In the genomic region with DNA sequence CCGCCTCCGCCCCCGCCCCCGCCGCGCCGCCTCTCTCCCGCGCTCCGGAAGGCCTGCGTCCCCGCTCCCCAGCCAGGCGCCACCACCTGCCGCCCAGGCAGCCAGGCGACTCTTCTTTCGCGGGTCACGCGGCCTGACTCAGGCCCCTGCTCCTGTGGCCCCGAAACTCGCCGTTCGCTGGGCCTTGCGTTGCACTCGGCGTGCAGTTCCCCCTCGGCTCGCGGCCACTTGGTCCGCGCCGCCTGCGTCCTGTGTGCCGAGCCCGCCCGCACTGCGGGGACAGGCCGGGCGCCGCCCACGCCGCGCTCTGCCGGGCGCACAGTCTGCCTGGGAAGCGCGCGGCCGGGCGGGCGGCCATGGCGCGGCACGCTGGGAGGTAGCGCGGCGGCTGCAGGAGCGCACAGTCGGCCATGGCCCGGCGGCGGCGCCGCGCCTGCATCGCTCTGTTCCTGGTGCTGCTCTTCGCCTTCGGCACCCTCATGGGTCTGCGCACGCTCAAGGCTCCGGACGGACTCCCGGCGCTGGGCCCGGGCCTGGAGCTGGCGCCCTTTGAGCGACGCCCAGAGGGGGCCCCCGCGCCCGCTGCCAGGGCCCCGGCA, we compare ENCODE assay signal across 1 cellular context.
TF ChIP-seq lines count a peak whose summit lies in the region.

A gene with protein sequence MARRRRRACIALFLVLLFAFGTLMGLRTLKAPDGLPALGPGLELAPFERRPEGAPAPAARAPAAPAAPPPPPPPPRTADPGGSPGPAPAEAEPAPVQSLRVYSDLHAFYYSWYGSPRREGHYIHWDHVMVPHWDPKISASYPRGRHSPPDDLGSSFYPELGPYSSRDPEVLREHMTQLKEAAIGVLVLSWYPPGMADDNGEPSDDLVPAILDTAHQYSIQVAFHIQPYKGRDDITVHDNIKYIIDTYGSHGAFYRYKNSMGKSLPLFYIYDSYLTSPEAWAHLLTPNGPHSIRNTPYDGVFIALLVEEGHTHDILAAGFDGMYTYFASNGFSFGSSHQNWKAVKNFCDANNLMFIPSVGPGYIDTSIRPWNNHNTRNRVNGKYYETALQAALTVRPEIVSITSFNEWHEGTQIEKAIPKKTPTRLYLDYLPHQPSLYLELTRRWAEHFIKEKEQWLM (plus strand): TSS at position 75 of the 599 bp plus-strand sequence. CDS start 336 bp downstream, at position 411.

TF ChIP-seq in SK-N-SH, 30 proteins besides CTCF, POLR2A, EP300 and RAD21 (continued from another document):
- TF ChIP-seq, protein P1, sequence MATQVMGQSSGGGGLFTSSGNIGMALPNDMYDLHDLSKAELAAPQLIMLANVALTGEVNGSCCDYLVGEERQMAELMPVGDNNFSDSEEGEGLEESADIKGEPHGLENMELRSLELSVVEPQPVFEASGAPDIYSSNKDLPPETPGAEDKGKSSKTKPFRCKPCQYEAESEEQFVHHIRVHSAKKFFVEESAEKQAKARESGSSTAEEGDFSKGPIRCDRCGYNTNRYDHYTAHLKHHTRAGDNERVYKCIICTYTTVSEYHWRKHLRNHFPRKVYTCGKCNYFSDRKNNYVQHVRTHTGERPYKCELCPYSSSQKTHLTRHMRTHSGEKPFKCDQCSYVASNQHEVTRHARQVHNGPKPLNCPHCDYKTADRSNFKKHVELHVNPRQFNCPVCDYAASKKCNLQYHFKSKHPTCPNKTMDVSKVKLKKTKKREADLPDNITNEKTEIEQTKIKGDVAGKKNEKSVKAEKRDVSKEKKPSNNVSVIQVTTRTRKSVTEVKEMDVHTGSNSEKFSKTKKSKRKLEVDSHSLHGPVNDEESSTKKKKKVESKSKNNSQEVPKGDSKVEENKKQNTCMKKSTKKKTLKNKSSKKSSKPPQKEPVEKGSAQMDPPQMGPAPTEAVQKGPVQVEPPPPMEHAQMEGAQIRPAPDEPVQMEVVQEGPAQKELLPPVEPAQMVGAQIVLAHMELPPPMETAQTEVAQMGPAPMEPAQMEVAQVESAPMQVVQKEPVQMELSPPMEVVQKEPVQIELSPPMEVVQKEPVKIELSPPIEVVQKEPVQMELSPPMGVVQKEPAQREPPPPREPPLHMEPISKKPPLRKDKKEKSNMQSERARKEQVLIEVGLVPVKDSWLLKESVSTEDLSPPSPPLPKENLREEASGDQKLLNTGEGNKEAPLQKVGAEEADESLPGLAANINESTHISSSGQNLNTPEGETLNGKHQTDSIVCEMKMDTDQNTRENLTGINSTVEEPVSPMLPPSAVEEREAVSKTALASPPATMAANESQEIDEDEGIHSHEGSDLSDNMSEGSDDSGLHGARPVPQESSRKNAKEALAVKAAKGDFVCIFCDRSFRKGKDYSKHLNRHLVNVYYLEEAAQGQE (IDR thresholded peaks at IDR 0.05; ENCODE audit: low read depth, low read length), result peak; percentile 66; the same call in 1 of the 2 replicates
- no peak for TF ChIP-seq CHD2 (IDR thresholded peaks at IDR 0.05; ENCODE audit: low read length, partially characterized antibody)
- TF ChIP-seq SIN3A (IDR thresholded peaks at IDR 0.05; ENCODE audit: borderline replicate concordance, low read depth, low read length), result no peak
- TF ChIP-seq GABPA (IDR thresholded peaks at IDR 0.05; ENCODE audit: low read depth), result no peak
- no peak for TF ChIP-seq EZH2phosphoT487 (IDR thresholded peaks at IDR 0.05; ENCODE audit: borderline replicate concordance, low read depth)
